In genomic region chr21:32371913-32372314, GRCh38 we compare ENCODE assay signal across 9 cellular contexts. TPM values are rescaled to one million over a fixed set of nuclear protein-coding genes. Genes with fewer than 3 reads are reported as not detected.
A peak's percentile ranks its signal among the peaks of the same experiment; 100 is the strongest.
DNase-seq lines count a peak whose midpoint lies in the region; ATAC-seq lines count a peak whose summit lies in the region.
"Had no signal": no experiment of that assay in that cellular context is flagged by ENCODE, and none has a peak within 500 bp of the region (broad histone marks: within the 10 kb centered on the region; RNA-seq: fewer than 3 reads in every experiment).

No MANE protein-coding gene starts in this region.

- H3K4ac ChIP-seq in trophoblast cell (ENCODE audit: low read depth, low read length): no peak overlapping the region

- no peak overlapping the region for H2BK120ac ChIP-seq in trophoblast cell (ENCODE audit: insufficient read depth, low read length, poor library complexity)

- no peak overlapping the region for H3K23ac ChIP-seq in trophoblast cell (ENCODE audit: low read length)

- peak; percentile 73 for DNase-seq in CD1c-positive myeloid dendritic cell (ENCODE audit: extremely low spot score)
- DNase-seq in NOMO-1 treated with dmso at 0.1 percent for 144 hours (lab: John Stamatoyannopoulos, UW; ENCODE audit: unreplicated experiment): peak; percentile 70
- peak; percentile 97 for DNase-seq in epithelial cell of prostate (ENCODE audit: low read depth, low spot score)
- peak; percentile 16 to 48 for DNase-seq in trophoblast cell
- no peak for DNase-seq in NCI-H2081 treated with DMSO at 0.1 percent for 48 hours (lab: John Stamatoyannopoulos, UW)
- DNase-seq in activated CD4-positive, alpha-beta T cell treated with anti-CD3 and anti-CD28 coated beads, Interleukin-2, amount 50 U/mL, for 1 hour: no peak
- DNase-seq: cortex of kidney had no signal

- no peaks in the 10 kb centered on the region for H3K27me3 ChIP-seq in trophoblast cell (ENCODE audit: insufficient read depth, low read length)

- H3K14ac ChIP-seq in trophoblast cell (ENCODE audit: low read length): no peak overlapping the region

- H4K91ac ChIP-seq in trophoblast cell (ENCODE audit: low read depth, low read length): no peak overlapping the region

- no peak overlapping the region for H4K12ac ChIP-seq in trophoblast cell (ENCODE audit: low read depth, low read length)

- no peak overlapping the region for H3K4me2 ChIP-seq in trophoblast cell (ENCODE audit: low read length)

- H4K8ac ChIP-seq in trophoblast cell (ENCODE audit: low read depth, low read length): no peak overlapping the region

- no peak overlapping the region for H2AFZ ChIP-seq in trophoblast cell (ENCODE audit: insufficient read depth, low read length, poor library complexity)

- ATAC-seq in GM21390 (IDR thresholded peaks at IDR 0.05; ENCODE audit: unreplicated experiment) (no peak), GM19455 (IDR thresholded peaks at IDR 0.05; ENCODE audit: unreplicated experiment) (no peak)

- no CpG with 5 or more reads among the region's 6 CpGs for WGBS in trophoblast cell (ENCODE audit: extremely low coverage, insufficient coverage, insufficient read length)

- no peaks in the 10 kb centered on the region for H3K79me1 ChIP-seq in trophoblast cell (ENCODE audit: low read length)

- no peak overlapping the region for H3K4me3 ChIP-seq in trophoblast cell (ENCODE audit: low read depth, low read length)

- H2AK5ac ChIP-seq in trophoblast cell (ENCODE audit: low read length): no peak overlapping the region

- H3K9me3 ChIP-seq in trophoblast cell (ENCODE audit: insufficient read depth, low read depth, low read length): no peaks in the 10 kb centered on the region

- H3K27ac ChIP-seq in epithelial cell of prostate (peak overlapping the region; percentile 99), trophoblast cell (ENCODE audit: low read depth, low read length) (no peak overlapping the region)

- peaks cover 9 to 26% of the 10 kb centered on the region in 2 experiments for H3K36me3 ChIP-seq in trophoblast cell (ENCODE audit: control insufficient read depth in 1 of 2, insufficient read depth in 2 of 2, low read length in 2 of 2)

- H2BK12ac ChIP-seq in trophoblast cell (ENCODE audit: low read length): no peak overlapping the region

- H3K79me2 ChIP-seq in trophoblast cell (ENCODE audit: control insufficient read depth, insufficient read depth, low read length, poor library complexity): no peaks in the 10 kb centered on the region

- H2BK5ac ChIP-seq in trophoblast cell (ENCODE audit: low read depth, low read length, poor library complexity): no peak overlapping the region

- no peak overlapping the region for H3K9ac ChIP-seq in trophoblast cell (ENCODE audit: low read length)

- H3K18ac ChIP-seq in trophoblast cell (ENCODE audit: low read length): no peak overlapping the region

- H3K4me1 ChIP-seq in trophoblast cell (ENCODE audit: control insufficient read depth in 1 of 2, insufficient read depth in 2 of 2, low read length in 2 of 2): no peaks in the 10 kb centered on the region

RNA-seq across cellular contexts. Expression of gene URB1, which starts 20.9 kb away (rescaled TPM):
- 3.0 TPM in 2 replicates for polyA plus RNA-seq in trophoblast cell (2013)

RNA-seq across cellular contexts. Expression of gene EVA1C, which starts 40.6 kb away (rescaled TPM):
- not detected in 2 replicates for polyA plus RNA-seq in trophoblast cell (2013)

Comparison
In these comparisons a context has a peak if more than half of its experiments do, and no peak if none do; other contexts are left out.
1. DNase-seq: peak in CD1c-positive myeloid dendritic cell (single experiment), NOMO-1 treated with dmso at 0.1 percent for 144 hours (single experiment), epithelial cell of prostate (single experiment) and trophoblast cell (2 of 2); none in NCI-H2081 treated with DMSO at 0.1 percent for 48 hours (single experiment) and activated CD4-positive, alpha-beta T cell treated with anti-CD3 and anti-CD28 coated beads, Interleukin-2, amount 50 U/mL, for 1 hour (single experiment).